ENCODE assay signal across 30 cellular contexts in genomic region chr3:111650378-111651275, GRCh38. TPM values are rescaled to one million over a fixed set of nuclear protein-coding genes. Genes with fewer than 3 reads are reported as not detected.
DNase-seq lines count a peak whose midpoint lies in the region; ATAC-seq, FAIRE-seq and TF ChIP-seq lines count a peak whose summit lies in the region.
"Had no signal": no experiment of that assay in that cellular context is flagged by ENCODE, and none has a peak within 500 bp of the region (broad histone marks: within the 10 kb centered on the region; RNA-seq: fewer than 3 reads in every experiment).

No MANE protein-coding gene starts in this region.

- TF ChIP-seq CTCF in D721Med (IDR thresholded peaks at IDR 0.05; ENCODE audit: insufficient read depth, missing control alignments) = no peak
- TF ChIP-seq CTCF in hepatocyte (IDR thresholded peaks at IDR 0.05; ENCODE audit: poor library complexity) = no peak
- no peak for TF ChIP-seq CTCF in neural progenitor cell (IDR thresholded peaks at IDR 0.05)

- peak; percentile 69 for FAIRE-seq in D721Med (lab: Jason Lieb, UNC)
- FAIRE-seq: frontal cortex had no signal

- H3K27ac Mint-ChIP-seq in neural progenitor cell = no peak overlapping the region
- H3K27ac Mint-ChIP-seq: T-helper 17 cell had no signal

- H2AFZ ChIP-seq in hepatocyte (no peak overlapping the region), neural progenitor cell (replicated peaks) (peak overlapping the region; percentile 19)

- no peaks in the 10 kb centered on the region for H3K36me3 Mint-ChIP-seq in neural progenitor cell

- no peak overlapping the region for H3K4me3 Mint-ChIP-seq in neural progenitor cell
- H3K4me3 Mint-ChIP-seq: CD8-positive, alpha-beta memory T cell; T-helper 17 cell had no signal

- DNase-seq in D721Med (ENCODE audit: insufficient read length, low spot score) (no peak), NCI-H526 (lab: John Stamatoyannopoulos, UW) (peak; percentile 38 to 43), hepatocyte (ENCODE audit: low spot score) (peak; percentile 21), neural progenitor cell (ENCODE audit: low spot score) (no peak), NCI-H446 (lab: John Stamatoyannopoulos, UW) (no peak), activated gamma-delta T cell (lab: John Stamatoyannopoulos, UW) (no peak)
- DNase-seq: activated CD8-positive, alpha-beta memory T cell treated with anti-CD3 and anti-CD28 coated beads, Interleukin-2, amount 50 U/mL, for 4 hours; activated effector memory CD4-positive, alpha-beta T cell treated with anti-CD3 and anti-CD28 coated beads, Interleukin-2, amount 50 U/mL, for 16 hours; amniotic stem cell; CD8-positive, alpha-beta memory T cell; colonic mucosa; DND-41; effector memory CD4-positive, alpha-beta T cell; hippocampal formation; mammary epithelial cell; NCI-H1694; NCI-H2171; NCI-H69; T-helper 17 cell; trophoblast cell had no signal

- no peak overlapping the region for H3K9ac ChIP-seq in neural progenitor cell

- no peaks in the 10 kb centered on the region for H3K36me3 ChIP-seq in hepatocyte (replicated peaks; ENCODE audit: insufficient read depth, low read depth)
- no peaks in the 10 kb centered on the region for H3K36me3 ChIP-seq in neural progenitor cell
- H3K36me3 ChIP-seq: breast epithelium, colonic mucosa, esophagus muscularis mucosa, HAP-1, prostate gland had no signal

- H3K4me2 ChIP-seq in hepatocyte (no peak overlapping the region), neural progenitor cell (no peak overlapping the region)

- H3K27me3 Mint-ChIP-seq in neural progenitor cell (ENCODE audit: insufficient read depth, low read depth) = peaks cover 7% of the 10 kb centered on the region
- H3K27me3 Mint-ChIP-seq: CD8-positive, alpha-beta memory T cell; T-helper 17 cell had no signal

- H4K20me1 ChIP-seq in hepatocyte (ENCODE audit: insufficient read depth, poor library complexity, severe bottlenecking) (no peaks in the 10 kb centered on the region), neural progenitor cell (ENCODE audit: low read depth) (no peaks in the 10 kb centered on the region)

- H3K9me3 ChIP-seq in hepatocyte (ENCODE audit: low read depth) = no peaks in the 10 kb centered on the region
- no peaks in the 10 kb centered on the region for H3K9me3 ChIP-seq in neural progenitor cell (ENCODE audit: low read depth)
- H3K9me3 ChIP-seq: breast epithelium, colonic mucosa, esophagus muscularis mucosa, HAP-1, prostate gland had no signal

- H3K4me3 ChIP-seq in hepatocyte (no peak overlapping the region), neural progenitor cell (no peak overlapping the region)
- H3K4me3 ChIP-seq: breast epithelium, colonic mucosa, esophagus muscularis mucosa, HAP-1, prostate gland, SK-N-MC had no signal

- no peaks in the 10 kb centered on the region for H3K9me2 ChIP-seq in hepatocyte (replicated peaks; ENCODE audit: insufficient read depth)

- H3K79me2 ChIP-seq in hepatocyte (no peaks in the 10 kb centered on the region), neural progenitor cell (ENCODE audit: low read depth) (no peaks in the 10 kb centered on the region)

- ATAC-seq in GM19463 (IDR thresholded peaks at IDR 0.05; ENCODE audit: unreplicated experiment) = no peak
- ATAC-seq: T-helper 17 cell had no signal

- 51% methylated on average over 4 of the region's 4 CpGs for WGBS in hepatocyte (ENCODE audit: low lambda C conversion rate, missing lambda C conversion rate)

- no peaks in the 10 kb centered on the region for H3K9me3 Mint-ChIP-seq in neural progenitor cell
- H3K9me3 Mint-ChIP-seq: CD8-positive, alpha-beta memory T cell had no signal

- no peaks in the 10 kb centered on the region for H3K27me3 ChIP-seq in hepatocyte
- no peaks in the 10 kb centered on the region for H3K27me3 ChIP-seq in neural progenitor cell
- H3K27me3 ChIP-seq: breast epithelium, colonic mucosa had no signal

- peaks cover 24% of the 10 kb centered on the region for H3K4me1 Mint-ChIP-seq in neural progenitor cell

- H3F3A ChIP-seq in neural progenitor cell (ENCODE audit: low read depth) = no peaks in the 10 kb centered on the region

- H3K27ac ChIP-seq in hepatocyte = peak overlapping the region; percentile 72
- H3K27ac ChIP-seq in neural progenitor cell = no peak overlapping the region
- H3K27ac ChIP-seq: breast epithelium, colonic mucosa, esophagus muscularis mucosa, prostate gland, RWPE1, SK-N-MC, VCaP had no signal

- H3K4me1 ChIP-seq in hepatocyte (ENCODE audit: insufficient read depth) (peaks cover 12% of the 10 kb centered on the region), neural progenitor cell (peaks cover 12% of the 10 kb centered on the region)
- H3K4me1 ChIP-seq: breast epithelium, colonic mucosa, esophagus muscularis mucosa, prostate gland had no signal

RNA-seq across cellular contexts. Expression of gene PLCXD2, which starts 23.8 kb away (rescaled TPM):
- total RNA-seq in hepatocyte (6.2 and 12.4 TPM in 2 replicates), neural progenitor cell (ENCODE audit: low replicate concordance) (6.4 and 7.1 TPM in 2 replicates)
- 12.1 and 15.6 TPM in 2 replicates for polyA plus RNA-seq in hepatocyte

RNA-seq across cellular contexts. Expression of gene ZBED2, which starts 55.5 kb away (rescaled TPM):
- total RNA-seq in hepatocyte (0.32 and 0.50 TPM in 2 replicates), neural progenitor cell (ENCODE audit: low replicate concordance) (0.06 TPM in 1 of 2 replicates, not detected in the other)
- polyA plus RNA-seq in hepatocyte = 0.66 and 1.5 TPM in 2 replicates
- total RNA-seq: breast epithelium, frontal cortex, LHCN-M2 had no signal

Comparison
In these comparisons a context has a peak if more than half of its experiments do, and no peak if none do; other contexts are left out.
1. DNase-seq: peak in NCI-H526 (2 of 2) and hepatocyte (single experiment); none in D721Med (single experiment), neural progenitor cell (single experiment), NCI-H446 (0 of 2) and activated gamma-delta T cell (single experiment).